In the genomic region with DNA sequence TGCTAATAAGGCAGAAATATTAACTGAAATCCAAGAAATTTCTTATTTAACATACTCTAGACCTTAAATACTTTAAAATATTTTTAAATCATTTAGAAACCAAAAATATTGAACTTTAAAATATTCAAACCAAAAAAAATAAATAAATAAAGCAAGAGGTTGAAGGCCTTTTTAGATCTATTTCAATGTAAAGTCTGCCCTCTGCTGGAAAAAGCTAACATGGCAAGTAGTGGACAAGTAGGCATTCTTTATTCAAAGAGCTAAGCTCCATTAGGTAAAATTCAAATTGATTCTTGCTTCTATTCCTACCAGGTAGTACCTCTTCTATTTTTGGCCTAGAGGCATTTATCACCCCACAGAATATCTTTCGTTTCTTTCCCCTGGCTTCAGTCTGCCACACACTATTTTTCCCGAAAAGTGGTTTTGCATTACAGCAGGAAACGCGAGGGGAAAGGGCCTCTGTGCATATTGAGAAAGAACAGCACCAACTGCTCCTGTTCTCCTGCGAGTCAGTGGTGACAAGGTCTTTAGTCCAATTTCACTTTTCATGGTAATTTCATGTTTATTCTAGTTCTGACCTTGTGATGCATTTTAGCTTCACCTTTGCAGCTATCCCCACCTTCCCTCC, we compare ENCODE assay signal across 8 cellular contexts. TPM values are rescaled to one million over a fixed set of nuclear protein-coding genes. Genes with fewer than 3 reads are reported as not detected.
DNase-seq lines count a peak whose midpoint lies in the region; ATAC-seq and TF ChIP-seq lines count a peak whose summit lies in the region.

No MANE protein-coding gene starts in this region.

- no peaks in the 10 kb centered on the region for H3K27me3 ChIP-seq in BJ (ENCODE audit: control insufficient read depth, insufficient read depth, low read length)
- H3K27me3 ChIP-seq in parathyroid adenoma (ENCODE audit: control insufficient read depth, insufficient read depth, low read length): no peaks in the 10 kb centered on the region

- H2AFZ ChIP-seq in parathyroid adenoma: no peak overlapping the region

- DNase-seq in BJ (ENCODE audit: low read depth): no peak
- peak; percentile 65 to 84 for DNase-seq in NCI-H446 (lab: John Stamatoyannopoulos, UW)
- DNase-seq in activated CD4-positive, alpha-beta T cell treated with anti-CD3 and anti-CD28 coated beads, Interleukin-2, amount 50 U/mL, for 1 hour: peak; percentile 47
- peak; percentile 75 for DNase-seq in fibroblast of the conjunctiva (ENCODE audit: low read depth)
- DNase-seq in GM19240 (ENCODE audit: insufficient read length, low spot score): no peak

- CTCF ChIA-PET in BJ (lab: Yijun Ruan, JAX): interaction anchor here (0.7 to 9.3 kb wide), 37 partner anchors 8 to 711 kb away, joined by 3 to 137 read pairs (median 4); a partner anchor contains a TSS

- ATAC-seq in GM18502 (IDR thresholded peaks at IDR 0.05; ENCODE audit: poor library complexity, unreplicated experiment): peak; percentile 61
- peak; percentile 66 for ATAC-seq in HG03175 (IDR thresholded peaks at IDR 0.05; ENCODE audit: unreplicated experiment)

- no peak overlapping the region for H3K27ac ChIP-seq in parathyroid adenoma

- H3K79me2 ChIP-seq in parathyroid adenoma: no peaks in the 10 kb centered on the region

- H3K4me2 ChIP-seq in parathyroid adenoma (ENCODE audit: low read length): no peak overlapping the region

- no peaks in the 10 kb centered on the region for H3K36me3 ChIP-seq in BJ (ENCODE audit: control insufficient read depth, insufficient read depth, low read length)
- H3K36me3 ChIP-seq in parathyroid adenoma (ENCODE audit: control insufficient read depth, insufficient read depth, low read length): no peaks in the 10 kb centered on the region

- no peak overlapping the region for H3K4me3 ChIP-seq in BJ (ENCODE audit: low read depth, low read length)
- no peak overlapping the region for H3K4me3 ChIP-seq in parathyroid adenoma (ENCODE audit: low read depth, low read length)

- H3K4me1 ChIP-seq in parathyroid adenoma: no peaks in the 10 kb centered on the region

- TF ChIP-seq CTCF in BJ (IDR thresholded peaks at IDR 0.05; ENCODE audit: insufficient read depth, low read depth, low read length): peak; percentile 69
- TF ChIP-seq CTCF in parathyroid adenoma (IDR thresholded peaks at IDR 0.05): peak; percentile 89

- H3K9me3 ChIP-seq in parathyroid adenoma (ENCODE audit: control insufficient read depth, low read length): no peaks in the 10 kb centered on the region

- POLR2A ChIA-PET in BJ (lab: Charles Lee): interaction anchor here (0.7 to 0.8 kb wide), 3 partner anchors 55 to 409 kb away, joined by 3 to 4 read pairs (median 4); no protein-coding TSS in a partner anchor

- no peak overlapping the region for H3K9ac ChIP-seq in parathyroid adenoma

RNA-seq across cellular contexts. Expression of a gene that starts 20.4 kb away (rescaled TPM):
- polyA plus RNA-seq in BJ (2011; rRNA removed): 0.47 and 0.96 TPM in 2 replicates
- polyA minus RNA-seq in BJ (2011; rRNA and poly(A)+ RNA removed): 0.24 and 0.62 TPM in 2 replicates

RNA-seq across cellular contexts. Expression of a gene that starts 45.9 kb away (rescaled TPM):
- 5.2 and 6.2 TPM in 2 replicates for polyA plus RNA-seq in BJ (2011; rRNA removed)
- 2.9 and 3.2 TPM in 2 replicates for polyA minus RNA-seq in BJ (2011; rRNA and poly(A)+ RNA removed)

RNA-seq across cellular contexts. Expression of a gene that starts 54.8 kb away (rescaled TPM):
- polyA plus RNA-seq in BJ (2011; rRNA removed): 135 and 263 TPM in 2 replicates
- 80.1 and 88.5 TPM in 2 replicates for polyA minus RNA-seq in BJ (2011; rRNA and poly(A)+ RNA removed)

Comparison
In these comparisons a context has a peak if more than half of its experiments do, and no peak if none do; other contexts are left out.
1. DNase-seq: peak in NCI-H446 (2 of 2), activated CD4-positive, alpha-beta T cell treated with anti-CD3 and anti-CD28 coated beads, Interleukin-2, amount 50 U/mL, for 1 hour (single experiment) and fibroblast of the conjunctiva (single experiment); none in BJ (single experiment) and GM19240 (single experiment).